8 cellular contexts compared by ENCODE assay signal in genomic region chr13:75489502-75490263, GRCh38. TPM values are rescaled to one million over a fixed set of nuclear protein-coding genes. Genes with fewer than 3 reads are reported as not detected.
A peak's percentile ranks its signal among the peaks of the same experiment; 100 is the strongest.
DNase-seq lines count a peak whose midpoint lies in the region; ATAC-seq lines count a peak whose summit lies in the region.

No MANE protein-coding gene starts in this region.

- in situ Hi-C loops in KBM-7 (cut with MboI; ENCODE audit: low pct_unique_long_range_greater_than_20kb, low sequenced_read_pairs), result no loop called here

- intact Hi-C loops in left ventricle myocardium superior (cut with micrococcal nuclease), result no loop called here

- ATAC-seq in GM18502 (IDR thresholded peaks at IDR 0.05; ENCODE audit: poor library complexity, unreplicated experiment) (peak; percentile 88), GM21786 (IDR thresholded peaks at IDR 0.05; ENCODE audit: unreplicated experiment) (peak; percentile 91), left ventricle myocardium superior (no peak)

- DNase-seq in KBM-7 (peak; percentile 27), fibroblast of gingiva (ENCODE audit: low read depth) (peak; percentile 77), OCI-M2 (lab: John Stamatoyannopoulos, UW; ENCODE audit: unreplicated experiment) (no peak), NCI-H82 (lab: John Stamatoyannopoulos, UW) (no peak), left ventricle myocardium superior (no peak)
- no peak for DNase-seq in effector CD8-positive, alpha-beta T cell (lab: John Stamatoyannopoulos, UW)

RNA-seq across cellular contexts. Expression of gene TBC1D4, which starts 7.7 kb away (rescaled TPM):
- 116 TPM for total RNA-seq in left ventricle myocardium superior

RNA-seq across cellular contexts. Expression of gene COMMD6, which starts 48.0 kb away (rescaled TPM):
- total RNA-seq in left ventricle myocardium superior, result 129 TPM

RNA-seq across cellular contexts. Expression of gene UCHL3, which starts 59.9 kb away (rescaled TPM):
- 23.7 TPM for total RNA-seq in left ventricle myocardium superior

Comparison
In these comparisons a context has a peak if more than half of its experiments do, and no peak if none do; other contexts are left out.
1. DNase-seq: peak in KBM-7 (single experiment) and fibroblast of gingiva (single experiment); none in OCI-M2 (single experiment), NCI-H82 (single experiment), left ventricle myocardium superior (single experiment) and effector CD8-positive, alpha-beta T cell (single experiment).